ENCODE assay signal across 8 cellular contexts in genomic region chr4:94207469-94208224, GRCh38. TPM values are rescaled to one million over a fixed set of nuclear protein-coding genes. Genes with fewer than 3 reads are reported as not detected.
A peak's percentile ranks its signal among the peaks of the same experiment; 100 is the strongest.
DNase-seq lines count a peak whose midpoint lies in the region; ATAC-seq lines count a peak whose summit lies in the region.

A gene with protein sequence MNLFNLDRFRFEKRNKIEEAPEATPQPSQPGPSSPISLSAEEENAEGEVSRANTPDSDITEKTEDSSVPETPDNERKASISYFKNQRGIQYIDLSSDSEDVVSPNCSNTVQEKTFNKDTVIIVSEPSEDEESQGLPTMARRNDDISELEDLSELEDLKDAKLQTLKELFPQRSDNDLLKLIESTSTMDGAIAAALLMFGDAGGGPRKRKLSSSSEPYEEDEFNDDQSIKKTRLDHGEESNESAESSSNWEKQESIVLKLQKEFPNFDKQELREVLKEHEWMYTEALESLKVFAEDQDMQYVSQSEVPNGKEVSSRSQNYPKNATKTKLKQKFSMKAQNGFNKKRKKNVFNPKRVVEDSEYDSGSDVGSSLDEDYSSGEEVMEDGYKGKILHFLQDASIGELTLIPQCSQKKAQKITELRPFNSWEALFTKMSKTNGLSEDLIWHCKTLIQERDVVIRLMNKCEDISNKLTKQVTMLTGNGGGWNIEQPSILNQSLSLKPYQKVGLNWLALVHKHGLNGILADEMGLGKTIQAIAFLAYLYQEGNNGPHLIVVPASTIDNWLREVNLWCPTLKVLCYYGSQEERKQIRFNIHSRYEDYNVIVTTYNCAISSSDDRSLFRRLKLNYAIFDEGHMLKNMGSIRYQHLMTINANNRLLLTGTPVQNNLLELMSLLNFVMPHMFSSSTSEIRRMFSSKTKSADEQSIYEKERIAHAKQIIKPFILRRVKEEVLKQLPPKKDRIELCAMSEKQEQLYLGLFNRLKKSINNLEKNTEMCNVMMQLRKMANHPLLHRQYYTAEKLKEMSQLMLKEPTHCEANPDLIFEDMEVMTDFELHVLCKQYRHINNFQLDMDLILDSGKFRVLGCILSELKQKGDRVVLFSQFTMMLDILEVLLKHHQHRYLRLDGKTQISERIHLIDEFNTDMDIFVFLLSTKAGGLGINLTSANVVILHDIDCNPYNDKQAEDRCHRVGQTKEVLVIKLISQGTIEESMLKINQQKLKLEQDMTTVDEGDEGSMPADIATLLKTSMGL (plus strand): TSS chr4:94207865. CDS start chr4:94208395, 530 bp downstream.

- no peaks in the 10 kb centered on the region for H3K27me3 Mint-ChIP-seq in activated CD8-positive, alpha-beta memory T cell treated with anti-CD3 and anti-CD28 coated beads, Interleukin-2, amount 10 ng/mL, durations not matched to agents 7 days and 5 days

- peak; percentile 97 for DNase-seq in COR-L47 (lab: John Stamatoyannopoulos, UW)
- DNase-seq in HUDEP-2 (lab: John Stamatoyannopoulos, UW; ENCODE audit: unreplicated experiment in 76 of 76) = peak in 75 of 76 experiments; percentile 8 to 91 (median 80)
- DNase-seq in NT2/D1 (ENCODE audit: low read depth, low spot score) = peak; percentile 88
- peak; percentile 95 for DNase-seq in activated CD8-positive, alpha-beta memory T cell treated with anti-CD3 and anti-CD28 coated beads, Interleukin-2, amount 10 ng/mL, durations not matched to agents 7 days and 5 days
- DNase-seq in mesenteric fat pad (ENCODE audit: low spot score) = peak; percentile 94
- peak; percentile 67 for DNase-seq in stimulated activated CD8-positive, alpha-beta memory T cell treated with anti-CD3 and anti-CD28 coated beads, Interleukin-15, amount 100 ng/mL, for 24 hours (ENCODE audit: low read depth)

- H3K9me3 ChIP-seq in NT2/D1 (ENCODE audit: insufficient read depth, low read length) = no peaks in the 10 kb centered on the region

- H3K4me3 ChIP-seq in NT2/D1 (ENCODE audit: insufficient read length, low read depth) = peak within 1 kb of the TSS; percentile 72

- H3K9ac ChIP-seq in NT2/D1 (ENCODE audit: insufficient read length, low read depth) = peak within 1 kb of the TSS; percentile 91

- peaks cover 33% of the 10 kb centered on the region for H3K36me3 ChIP-seq in NT2/D1 (ENCODE audit: insufficient read depth, insufficient read length, low read length)

- in situ Hi-C loops in endometrial microvascular endothelial cells (cut with HindIII; ENCODE audit: inconsistent ontology term, low pct_unique_long_range_greater_than_20kb, low sequenced_read_pairs) = no loop called here

- H3K4me1 Mint-ChIP-seq in activated CD8-positive, alpha-beta memory T cell treated with anti-CD3 and anti-CD28 coated beads, Interleukin-2, amount 10 ng/mL, durations not matched to agents 7 days and 5 days = peaks cover 31% of the 10 kb centered on the region

- CTCF ChIA-PET in activated CD8-positive, alpha-beta memory T cell treated with anti-CD3 and anti-CD28 coated beads, Interleukin-2, amount 10 ng/mL, durations not matched to agents 7 days and 5 days (lab: Charles Lee) = no interaction called here

- H3K27ac Mint-ChIP-seq in activated CD8-positive, alpha-beta memory T cell treated with anti-CD3 and anti-CD28 coated beads, Interleukin-2, amount 10 ng/mL, durations not matched to agents 7 days and 5 days = peak within 1 kb of the TSS; percentile 99

- peaks cover 26% of the 10 kb centered on the region for H3K36me3 Mint-ChIP-seq in activated CD8-positive, alpha-beta memory T cell treated with anti-CD3 and anti-CD28 coated beads, Interleukin-2, amount 10 ng/mL, durations not matched to agents 7 days and 5 days

- no peaks in the 10 kb centered on the region for H3K27me3 ChIP-seq in NT2/D1 (ENCODE audit: insufficient read depth, insufficient read length)

- peak within 1 kb of the TSS; percentile 83 for H3K4me3 Mint-ChIP-seq in activated CD8-positive, alpha-beta memory T cell treated with anti-CD3 and anti-CD28 coated beads, Interleukin-2, amount 10 ng/mL, durations not matched to agents 7 days and 5 days

- no peaks in the 10 kb centered on the region for H3K4me1 ChIP-seq in NT2/D1 (ENCODE audit: insufficient read depth, insufficient read length)

- ATAC-seq in GM21381 (IDR thresholded peaks at IDR 0.05; ENCODE audit: unreplicated experiment) = peak; percentile 96
- ATAC-seq in activated CD8-positive, alpha-beta memory T cell treated with anti-CD3 and anti-CD28 coated beads, Interleukin-2, amount 10 ng/mL, durations not matched to agents 7 days and 5 days = peak; percentile 96

- H3K9me3 Mint-ChIP-seq in activated CD8-positive, alpha-beta memory T cell treated with anti-CD3 and anti-CD28 coated beads, Interleukin-2, amount 10 ng/mL, durations not matched to agents 7 days and 5 days (ENCODE audit: low read depth) = no peaks in the 10 kb centered on the region

RNA-seq across cellular contexts. Expression of the gene that starts here (rescaled TPM):
- total RNA-seq in activated CD8-positive, alpha-beta memory T cell treated with anti-CD3 and anti-CD28 coated beads, Interleukin-2, amount 10 ng/mL, durations not matched to agents 7 days and 5 days = 10 to 100 TPM; 27.5 to 33.2 TPM
- total RNA-seq in endometrial microvascular endothelial cells (ENCODE audit: inconsistent ontology term) (23.9 TPM), mesenteric fat pad (16.4 TPM)

Comparison
In these comparisons a context has a peak if more than half of its experiments do, and no peak if none do; other contexts are left out.
1. Peak in every context shown above with its lines: DNase-seq, ATAC-seq and H3K4me3 ChIP-seq.